Comparison of ENCODE assay signal across 8 cellular contexts in the genomic region with DNA sequence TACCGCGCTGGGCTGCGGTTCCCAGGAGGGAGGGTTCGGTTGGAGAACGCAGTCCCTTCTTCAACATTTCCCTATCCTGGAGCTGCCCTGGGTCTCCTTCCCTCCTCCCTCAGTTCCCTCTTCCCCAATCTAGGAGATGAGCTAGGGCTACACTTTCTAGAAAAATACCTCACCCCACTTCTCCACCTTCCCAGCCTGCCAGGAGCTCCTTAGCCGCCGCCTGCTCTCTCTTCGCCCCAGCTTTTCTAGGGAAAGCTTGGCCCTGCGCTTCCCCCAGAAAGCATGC. TPM values are rescaled to one million over a fixed set of nuclear protein-coding genes. Genes with fewer than 3 reads are reported as not detected.
A peak's percentile ranks its signal among the peaks of the same experiment; 100 is the strongest.
DNase-seq lines count a peak whose midpoint lies in the region; ATAC-seq and TF ChIP-seq lines count a peak whose summit lies in the region.

No MANE protein-coding gene starts in this region.

- peak overlapping the region; percentile 58 for H3K27ac ChIP-seq in adipose tissue (ENCODE audit: low read depth, low read length)
- no peak overlapping the region for H3K27ac ChIP-seq in iPS-20b (ENCODE audit: low read length)

- no peaks in the 10 kb centered on the region for H3K9me3 ChIP-seq in iPS-20b (ENCODE audit: insufficient read depth, low read depth, low read length)

- peaks cover 38% of the 10 kb centered on the region for H3K4me1 Mint-ChIP-seq in HFFc6 (ENCODE audit: low read depth)
- H3K4me1 Mint-ChIP-seq in stimulated activated memory B cell treated with anti-CD40 and anti-IgM and Interleukin-4, amounts not matched to agents 10 μg/mL and 1 μg/mL and 100 μg/mL, for 72 hours, result peaks cover 35% of the 10 kb centered on the region

- TF ChIP-seq CTCF in HFFc6 (IDR thresholded peaks at IDR 0.05), result no peak

- 1% methylated on average over 9 of the region's 9 CpGs for WGBS in adipose tissue, 3 donors

- H3K27ac Mint-ChIP-seq in HFFc6, result peak overlapping the region; percentile 92
- H3K27ac Mint-ChIP-seq in stimulated activated memory B cell treated with anti-CD40 and anti-IgM and Interleukin-4, amounts not matched to agents 10 μg/mL and 1 μg/mL and 100 μg/mL, for 72 hours, result no peak overlapping the region

- peak overlapping the region; percentile 94 for H3K4me3 Mint-ChIP-seq in HFFc6
- peak overlapping the region; percentile 43 for H3K4me3 Mint-ChIP-seq in stimulated activated memory B cell treated with anti-CD40 and anti-IgM and Interleukin-4, amounts not matched to agents 10 μg/mL and 1 μg/mL and 100 μg/mL, for 72 hours

- peaks cover 19% of the 10 kb centered on the region for H3K36me3 ChIP-seq in iPS-20b (ENCODE audit: insufficient read depth, low read depth, low read length)

- peaks cover 34% of the 10 kb centered on the region for H3K36me3 Mint-ChIP-seq in HFFc6 (ENCODE audit: low read depth)
- H3K36me3 Mint-ChIP-seq in stimulated activated memory B cell treated with anti-CD40 and anti-IgM and Interleukin-4, amounts not matched to agents 10 μg/mL and 1 μg/mL and 100 μg/mL, for 72 hours, result no peaks in the 10 kb centered on the region

- ATAC-seq in stimulated activated memory B cell treated with anti-CD40 and anti-IgM and Interleukin-4, amounts not matched to agents 10 μg/mL and 1 μg/mL and 100 μg/mL, for 72 hours, result no peak

- DNase-seq in HFFc6, result no peak
- no peak for DNase-seq in NCI-H1092 (lab: John Stamatoyannopoulos, UW)
- no peak for DNase-seq in activated CD8-positive, alpha-beta memory T cell treated with anti-CD3 and anti-CD28 coated beads for 24 hours
- no peak for DNase-seq in SW480 (ENCODE audit: low spot score)
- DNase-seq in Ammon's horn (ENCODE audit: low spot score), result no peak

- H3K4me1 ChIP-seq in iPS-20b (ENCODE audit: insufficient read depth, low read length), result peaks cover 13% of the 10 kb centered on the region

- H3K9ac ChIP-seq in iPS-20b (ENCODE audit: low read depth, low read length), result peak overlapping the region; percentile 88; the same call in 1 of the 2 replicates

- H3K27me3 ChIP-seq in iPS-20b (ENCODE audit: insufficient read depth, low read length), result peaks cover 29% of the 10 kb centered on the region

- H3K9me3 Mint-ChIP-seq in HFFc6, result peaks cover 13% of the 10 kb centered on the region
- H3K9me3 Mint-ChIP-seq in stimulated activated memory B cell treated with anti-CD40 and anti-IgM and Interleukin-4, amounts not matched to agents 10 μg/mL and 1 μg/mL and 100 μg/mL, for 72 hours, result no peaks in the 10 kb centered on the region

- H3K27me3 Mint-ChIP-seq in HFFc6 (ENCODE audit: insufficient read depth), result peaks cover 21% of the 10 kb centered on the region
- H3K27me3 Mint-ChIP-seq in stimulated activated memory B cell treated with anti-CD40 and anti-IgM and Interleukin-4, amounts not matched to agents 10 μg/mL and 1 μg/mL and 100 μg/mL, for 72 hours, result peaks cover 61% of the 10 kb centered on the region

- H3K4me3 ChIP-seq in iPS-20b (ENCODE audit: low read length), result peak overlapping the region; percentile 90

RNA-seq across cellular contexts. Expression of gene ADAMTS1, which starts 0.5 kb away (rescaled TPM):
- total RNA-seq in HFFc6 (2021; fragmentation: NEBNext Ultra II Directional; extraction: Animal tissue kit (Norgen Biotek cat#: 25700)), result 100 to 1,000 TPM; 229 to 346 (median 292) TPM
- polyA plus RNA-seq in adipose tissue, result 100 to 1,000 TPM in 2 of 3 donors, 10 to 100 TPM in 1; 26.7 to 378 (median 177) TPM
